Comparison of ENCODE assay signal across 1 cellular context in the genomic region with DNA sequence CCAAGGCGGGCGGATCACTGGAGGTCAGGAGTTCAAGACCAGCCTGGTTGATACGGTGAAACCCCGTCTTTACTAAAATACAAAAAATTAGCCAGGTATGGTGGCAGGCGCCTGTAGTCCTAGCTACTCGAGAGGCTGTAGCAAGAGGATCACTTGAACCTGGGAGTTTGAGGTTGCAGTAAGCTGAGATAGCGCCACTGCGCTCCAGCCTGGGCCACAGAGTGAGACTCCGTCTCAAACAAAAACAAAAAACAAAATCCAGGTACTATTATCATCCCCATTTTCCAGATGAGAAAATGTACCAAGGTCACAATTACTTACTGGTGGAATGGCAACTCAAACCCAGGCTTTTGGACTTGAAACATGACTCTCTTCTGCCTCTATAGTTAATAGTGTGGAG.
TF ChIP-seq lines count a peak whose summit lies in the region.

No MANE protein-coding gene starts in this region.

TF ChIP-seq in HepG2, 621 proteins besides CTCF, POLR2A, EP300 and RAD21:
- TF ChIP-seq, protein P1, sequence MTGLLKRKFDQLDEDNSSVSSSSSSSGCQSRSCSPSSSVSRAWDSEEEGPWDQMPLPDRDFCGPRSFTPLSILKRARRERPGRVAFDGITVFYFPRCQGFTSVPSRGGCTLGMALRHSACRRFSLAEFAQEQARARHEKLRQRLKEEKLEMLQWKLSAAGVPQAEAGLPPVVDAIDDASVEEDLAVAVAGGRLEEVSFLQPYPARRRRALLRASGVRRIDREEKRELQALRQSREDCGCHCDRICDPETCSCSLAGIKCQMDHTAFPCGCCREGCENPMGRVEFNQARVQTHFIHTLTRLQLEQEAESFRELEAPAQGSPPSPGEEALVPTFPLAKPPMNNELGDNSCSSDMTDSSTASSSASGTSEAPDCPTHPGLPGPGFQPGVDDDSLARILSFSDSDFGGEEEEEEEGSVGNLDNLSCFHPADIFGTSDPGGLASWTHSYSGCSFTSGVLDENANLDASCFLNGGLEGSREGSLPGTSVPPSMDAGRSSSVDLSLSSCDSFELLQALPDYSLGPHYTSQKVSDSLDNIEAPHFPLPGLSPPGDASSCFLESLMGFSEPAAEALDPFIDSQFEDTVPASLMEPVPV (CRISPR knock-in tag; IDR thresholded peaks at IDR 0.05), result no peak
- TF ChIP-seq SSRP1 (CRISPR knock-in tag; IDR thresholded peaks at IDR 0.05) (no peak), GATAD1 (CRISPR knock-in tag; IDR thresholded peaks at IDR 0.05) (no peak), ZNF629 (CRISPR knock-in tag; conservative IDR thresholded peaks at IDR 0.05) (peak; percentile 52; the same call in 1 of the 2 replicates), CBX2 (IDR thresholded peaks at IDR 0.05; ENCODE audit: low read depth, low read length) (no peak), CBX2 (CRISPR knock-in tag; IDR thresholded peaks at IDR 0.05; ENCODE audit: low read depth) (no peak), ZNF496 (CRISPR knock-in tag; IDR thresholded peaks at IDR 0.05; ENCODE audit: insufficient replicate concordance) (no peak), ZNF232 (CRISPR knock-in tag; IDR thresholded peaks at IDR 0.05; ENCODE audit: borderline replicate concordance) (no peak), RARA (CRISPR knock-in tag; IDR thresholded peaks at IDR 0.05) (no peak), ZNF724P (CRISPR knock-in tag; IDR thresholded peaks at IDR 0.05; ENCODE audit: borderline replicate concordance) (no peak), ZNF121 (CRISPR knock-in tag; IDR thresholded peaks at IDR 0.05) (0 out of 2 replicates have a peak, but pooled peaks have one; percentile 14), ZNF781 (CRISPR knock-in tag; IDR thresholded peaks at IDR 0.05; ENCODE audit: borderline replicate concordance, not compliant biosample characterization) (no peak), CC2D1A (CRISPR knock-in tag; IDR thresholded peaks at IDR 0.05) (no peak), ZMYM2 (CRISPR knock-in tag; IDR thresholded peaks at IDR 0.05) (no peak), ZNF552 (CRISPR knock-in tag; IDR thresholded peaks at IDR 0.05; ENCODE audit: borderline replicate concordance) (no peak), BCL6 (CRISPR knock-in tag; IDR thresholded peaks at IDR 0.05) (no peak)
- TF ChIP-seq, protein P2, sequence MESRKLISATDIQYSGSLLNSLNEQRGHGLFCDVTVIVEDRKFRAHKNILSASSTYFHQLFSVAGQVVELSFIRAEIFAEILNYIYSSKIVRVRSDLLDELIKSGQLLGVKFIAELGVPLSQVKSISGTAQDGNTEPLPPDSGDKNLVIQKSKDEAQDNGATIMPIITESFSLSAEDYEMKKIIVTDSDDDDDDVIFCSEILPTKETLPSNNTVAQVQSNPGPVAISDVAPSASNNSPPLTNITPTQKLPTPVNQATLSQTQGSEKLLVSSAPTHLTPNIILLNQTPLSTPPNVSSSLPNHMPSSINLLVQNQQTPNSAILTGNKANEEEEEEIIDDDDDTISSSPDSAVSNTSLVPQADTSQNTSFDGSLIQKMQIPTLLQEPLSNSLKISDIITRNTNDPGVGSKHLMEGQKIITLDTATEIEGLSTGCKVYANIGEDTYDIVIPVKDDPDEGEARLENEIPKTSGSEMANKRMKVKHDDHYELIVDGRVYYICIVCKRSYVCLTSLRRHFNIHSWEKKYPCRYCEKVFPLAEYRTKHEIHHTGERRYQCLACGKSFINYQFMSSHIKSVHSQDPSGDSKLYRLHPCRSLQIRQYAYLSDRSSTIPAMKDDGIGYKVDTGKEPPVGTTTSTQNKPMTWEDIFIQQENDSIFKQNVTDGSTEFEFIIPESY (CRISPR knock-in tag; IDR thresholded peaks at IDR 0.05), result peak; percentile 75
- TF ChIP-seq, protein P3, sequence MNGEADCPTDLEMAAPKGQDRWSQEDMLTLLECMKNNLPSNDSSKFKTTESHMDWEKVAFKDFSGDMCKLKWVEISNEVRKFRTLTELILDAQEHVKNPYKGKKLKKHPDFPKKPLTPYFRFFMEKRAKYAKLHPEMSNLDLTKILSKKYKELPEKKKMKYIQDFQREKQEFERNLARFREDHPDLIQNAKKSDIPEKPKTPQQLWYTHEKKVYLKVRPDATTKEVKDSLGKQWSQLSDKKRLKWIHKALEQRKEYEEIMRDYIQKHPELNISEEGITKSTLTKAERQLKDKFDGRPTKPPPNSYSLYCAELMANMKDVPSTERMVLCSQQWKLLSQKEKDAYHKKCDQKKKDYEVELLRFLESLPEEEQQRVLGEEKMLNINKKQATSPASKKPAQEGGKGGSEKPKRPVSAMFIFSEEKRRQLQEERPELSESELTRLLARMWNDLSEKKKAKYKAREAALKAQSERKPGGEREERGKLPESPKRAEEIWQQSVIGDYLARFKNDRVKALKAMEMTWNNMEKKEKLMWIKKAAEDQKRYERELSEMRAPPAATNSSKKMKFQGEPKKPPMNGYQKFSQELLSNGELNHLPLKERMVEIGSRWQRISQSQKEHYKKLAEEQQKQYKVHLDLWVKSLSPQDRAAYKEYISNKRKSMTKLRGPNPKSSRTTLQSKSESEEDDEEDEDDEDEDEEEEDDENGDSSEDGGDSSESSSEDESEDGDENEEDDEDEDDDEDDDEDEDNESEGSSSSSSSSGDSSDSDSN (CRISPR knock-in tag; IDR thresholded peaks at IDR 0.05), result no peak
- TF ChIP-seq, protein P4, sequence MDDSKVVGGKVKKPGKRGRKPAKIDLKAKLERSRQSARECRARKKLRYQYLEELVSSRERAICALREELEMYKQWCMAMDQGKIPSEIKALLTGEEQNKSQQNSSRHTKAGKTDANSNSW (CRISPR knock-in tag; IDR thresholded peaks at IDR 0.05; ENCODE audit: borderline replicate concordance), result no peak
- TF ChIP-seq, protein P5, sequence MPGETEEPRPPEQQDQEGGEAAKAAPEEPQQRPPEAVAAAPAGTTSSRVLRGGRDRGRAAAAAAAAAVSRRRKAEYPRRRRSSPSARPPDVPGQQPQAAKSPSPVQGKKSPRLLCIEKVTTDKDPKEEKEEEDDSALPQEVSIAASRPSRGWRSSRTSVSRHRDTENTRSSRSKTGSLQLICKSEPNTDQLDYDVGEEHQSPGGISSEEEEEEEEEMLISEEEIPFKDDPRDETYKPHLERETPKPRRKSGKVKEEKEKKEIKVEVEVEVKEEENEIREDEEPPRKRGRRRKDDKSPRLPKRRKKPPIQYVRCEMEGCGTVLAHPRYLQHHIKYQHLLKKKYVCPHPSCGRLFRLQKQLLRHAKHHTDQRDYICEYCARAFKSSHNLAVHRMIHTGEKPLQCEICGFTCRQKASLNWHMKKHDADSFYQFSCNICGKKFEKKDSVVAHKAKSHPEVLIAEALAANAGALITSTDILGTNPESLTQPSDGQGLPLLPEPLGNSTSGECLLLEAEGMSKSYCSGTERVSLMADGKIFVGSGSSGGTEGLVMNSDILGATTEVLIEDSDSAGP (CRISPR knock-in tag; IDR thresholded peaks at IDR 0.05; ENCODE audit: borderline replicate concordance), result no peak
- TF ChIP-seq, protein P6, sequence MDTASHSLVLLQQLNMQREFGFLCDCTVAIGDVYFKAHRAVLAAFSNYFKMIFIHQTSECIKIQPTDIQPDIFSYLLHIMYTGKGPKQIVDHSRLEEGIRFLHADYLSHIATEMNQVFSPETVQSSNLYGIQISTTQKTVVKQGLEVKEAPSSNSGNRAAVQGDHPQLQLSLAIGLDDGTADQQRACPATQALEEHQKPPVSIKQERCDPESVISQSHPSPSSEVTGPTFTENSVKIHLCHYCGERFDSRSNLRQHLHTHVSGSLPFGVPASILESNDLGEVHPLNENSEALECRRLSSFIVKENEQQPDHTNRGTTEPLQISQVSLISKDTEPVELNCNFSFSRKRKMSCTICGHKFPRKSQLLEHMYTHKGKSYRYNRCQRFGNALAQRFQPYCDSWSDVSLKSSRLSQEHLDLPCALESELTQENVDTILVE (CRISPR knock-in tag; IDR thresholded peaks at IDR 0.05), result no peak
- TF ChIP-seq, protein P7, sequence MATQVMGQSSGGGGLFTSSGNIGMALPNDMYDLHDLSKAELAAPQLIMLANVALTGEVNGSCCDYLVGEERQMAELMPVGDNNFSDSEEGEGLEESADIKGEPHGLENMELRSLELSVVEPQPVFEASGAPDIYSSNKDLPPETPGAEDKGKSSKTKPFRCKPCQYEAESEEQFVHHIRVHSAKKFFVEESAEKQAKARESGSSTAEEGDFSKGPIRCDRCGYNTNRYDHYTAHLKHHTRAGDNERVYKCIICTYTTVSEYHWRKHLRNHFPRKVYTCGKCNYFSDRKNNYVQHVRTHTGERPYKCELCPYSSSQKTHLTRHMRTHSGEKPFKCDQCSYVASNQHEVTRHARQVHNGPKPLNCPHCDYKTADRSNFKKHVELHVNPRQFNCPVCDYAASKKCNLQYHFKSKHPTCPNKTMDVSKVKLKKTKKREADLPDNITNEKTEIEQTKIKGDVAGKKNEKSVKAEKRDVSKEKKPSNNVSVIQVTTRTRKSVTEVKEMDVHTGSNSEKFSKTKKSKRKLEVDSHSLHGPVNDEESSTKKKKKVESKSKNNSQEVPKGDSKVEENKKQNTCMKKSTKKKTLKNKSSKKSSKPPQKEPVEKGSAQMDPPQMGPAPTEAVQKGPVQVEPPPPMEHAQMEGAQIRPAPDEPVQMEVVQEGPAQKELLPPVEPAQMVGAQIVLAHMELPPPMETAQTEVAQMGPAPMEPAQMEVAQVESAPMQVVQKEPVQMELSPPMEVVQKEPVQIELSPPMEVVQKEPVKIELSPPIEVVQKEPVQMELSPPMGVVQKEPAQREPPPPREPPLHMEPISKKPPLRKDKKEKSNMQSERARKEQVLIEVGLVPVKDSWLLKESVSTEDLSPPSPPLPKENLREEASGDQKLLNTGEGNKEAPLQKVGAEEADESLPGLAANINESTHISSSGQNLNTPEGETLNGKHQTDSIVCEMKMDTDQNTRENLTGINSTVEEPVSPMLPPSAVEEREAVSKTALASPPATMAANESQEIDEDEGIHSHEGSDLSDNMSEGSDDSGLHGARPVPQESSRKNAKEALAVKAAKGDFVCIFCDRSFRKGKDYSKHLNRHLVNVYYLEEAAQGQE (IDR thresholded peaks at IDR 0.05; ENCODE audit: borderline replicate concordance in 1 of 2, low read depth in 1 of 2, low read length in 2 of 2), result no peak
